In genomic region chr6:125102411-125102810, GRCh38 we compare ENCODE assay signal across 20 cellular contexts. TPM values are rescaled to one million over a fixed set of nuclear protein-coding genes. Genes with fewer than 3 reads are reported as not detected.
A peak's percentile ranks its signal among the peaks of the same experiment; 100 is the strongest.
DNase-seq lines count a peak whose midpoint lies in the region; ATAC-seq, FAIRE-seq and TF ChIP-seq lines count a peak whose summit lies in the region.
"Had no signal": no experiment of that assay in that cellular context is flagged by ENCODE, and none has a peak within 500 bp of the region (broad histone marks: within the 10 kb centered on the region; RNA-seq: fewer than 3 reads in every experiment).

No MANE protein-coding gene starts in this region.

- no peak overlapping the region for H2AK5ac ChIP-seq in neuronal stem cell (ENCODE audit: low read depth, low read length)

- H3K4me3 Mint-ChIP-seq in stimulated activated memory B cell treated with anti-CD40 and anti-IgM and Interleukin-4, amounts not matched to agents 10 μg/mL and 1 μg/mL and 100 μg/mL, for 72 hours, result no peak overlapping the region
- no peak overlapping the region for H3K4me3 Mint-ChIP-seq in activated naive CD4-positive, alpha-beta T cell treated with anti-CD3 and anti-CD28 coated beads, Interleukin-2, amount 10 ng/mL, durations not matched to agents 7 days and 5 days
- H3K4me3 Mint-ChIP-seq: activated CD4-positive, alpha-beta T cell treated with anti-CD3 and anti-CD28 coated beads, Interleukin-2, amount 10 ng/mL, durations not matched to agents 7 days and 5 days; activated naive CD4-positive, alpha-beta T cell treated with anti-CD3 and anti-CD28 coated beads, Interleukin-2, amount 50 U/mL, for 24 hours had no signal

- H3K36me3 ChIP-seq in PC-9 (ENCODE audit: low read depth), result no peaks in the 10 kb centered on the region
- no peaks in the 10 kb centered on the region for H3K36me3 ChIP-seq in esophagus muscularis mucosa
- H3K36me3 ChIP-seq in neuronal stem cell (replicated peaks in 1 of 2; ENCODE audit: control insufficient read depth in 2 of 2, insufficient read depth in 2 of 2, low read length in 2 of 2), result no peaks in the 10 kb centered on the region
- H3K36me3 ChIP-seq in Peyer's patch, result no peaks in the 10 kb centered on the region
- H3K36me3 ChIP-seq: HAP-1, tibial nerve had no signal

- no peak overlapping the region for H2AFZ ChIP-seq in PC-9
- peak overlapping the region; percentile 5 for H2AFZ ChIP-seq in neuronal stem cell (ENCODE audit: low read length)

- H3K27me3 Mint-ChIP-seq in stimulated activated memory B cell treated with anti-CD40 and anti-IgM and Interleukin-4, amounts not matched to agents 10 μg/mL and 1 μg/mL and 100 μg/mL, for 72 hours, result peaks cover 15% of the 10 kb centered on the region
- H3K27me3 Mint-ChIP-seq in activated naive CD4-positive, alpha-beta T cell treated with anti-CD3 and anti-CD28 coated beads, Interleukin-2, amount 10 ng/mL, durations not matched to agents 7 days and 5 days, result peaks cover 23% of the 10 kb centered on the region
- H3K27me3 Mint-ChIP-seq: activated naive CD4-positive, alpha-beta T cell treated with anti-CD3 and anti-CD28 coated beads, Interleukin-2, amount 50 U/mL, for 24 hours had no signal

- no peak overlapping the region for H3K27ac Mint-ChIP-seq in stimulated activated memory B cell treated with anti-CD40 and anti-IgM and Interleukin-4, amounts not matched to agents 10 μg/mL and 1 μg/mL and 100 μg/mL, for 72 hours
- H3K27ac Mint-ChIP-seq in activated naive CD4-positive, alpha-beta T cell treated with anti-CD3 and anti-CD28 coated beads, Interleukin-2, amount 10 ng/mL, durations not matched to agents 7 days and 5 days, result no peak overlapping the region
- H3K27ac Mint-ChIP-seq: activated CD4-positive, alpha-beta T cell treated with anti-CD3 and anti-CD28 coated beads, Interleukin-2, amount 10 ng/mL, durations not matched to agents 7 days and 5 days; activated naive CD4-positive, alpha-beta T cell treated with anti-CD3 and anti-CD28 coated beads, Interleukin-2, amount 50 U/mL, for 24 hours had no signal

- H3K79me1 ChIP-seq in neuronal stem cell (ENCODE audit: low read depth, low read length), result no peaks in the 10 kb centered on the region

- H3F3A ChIP-seq in PC-9 (ENCODE audit: insufficient read depth, low read depth), result peaks cover 11% of the 10 kb centered on the region; the same call in 1 of the 2 replicates

- H3K14ac ChIP-seq in neuronal stem cell (ENCODE audit: low read length), result no peak overlapping the region

- FAIRE-seq in A549 (lab: Jason Lieb, UNC), result no peak
- FAIRE-seq: A204.1, GM19239 had no signal

- H2BK15ac ChIP-seq in neuronal stem cell (ENCODE audit: low read length), result no peak overlapping the region

- TF ChIP-seq CTCF in A549 (IDR thresholded peaks at IDR 0.05) (no peak), PC-9 (conservative IDR thresholded peaks at IDR 0.05) (no peak), esophagus muscularis mucosa (IDR thresholded peaks at IDR 0.05) (no peak), Peyer's patch (IDR thresholded peaks at IDR 0.05) (no peak)

- H3K4me1 ChIP-seq in A549, result peaks cover 46% of the 10 kb centered on the region
- H3K4me1 ChIP-seq in PC-9 (replicated peaks; ENCODE audit: insufficient read depth), result peaks cover 24% of the 10 kb centered on the region
- peaks cover 11 to 55% (median 41%) of the 10 kb centered on the region in 4 donors for H3K4me1 ChIP-seq in esophagus muscularis mucosa
- peaks cover 15 to 17% of the 10 kb centered on the region in 2 donors for H3K4me1 ChIP-seq in neuronal stem cell (ENCODE audit: control insufficient read depth in 2 of 2, insufficient read depth in 1 of 2, low read depth in 1 of 2, low read length in 2 of 2)
- H3K4me1 ChIP-seq in Peyer's patch, result peaks cover 0 to 4% (median 0%) of the 10 kb centered on the region in 4 donors

- H3K27me3 ChIP-seq in PC-9 (ENCODE audit: insufficient read depth, low read depth), result no peaks in the 10 kb centered on the region
- H3K27me3 ChIP-seq in esophagus muscularis mucosa, result no peaks in the 10 kb centered on the region
- no peaks in the 10 kb centered on the region for H3K27me3 ChIP-seq in neuronal stem cell (ENCODE audit: control insufficient read depth in 3 of 3, insufficient read depth in 3 of 3, low read depth in 1 of 3, low read length in 3 of 3)
- no peaks in the 10 kb centered on the region for H3K27me3 ChIP-seq in Peyer's patch
- H3K27me3 ChIP-seq: tibial nerve had no signal

- no peak overlapping the region for H2BK120ac ChIP-seq in neuronal stem cell (ENCODE audit: low read depth, low read length)

- peaks cover 8% of the 10 kb centered on the region for H3K4me1 Mint-ChIP-seq in stimulated activated memory B cell treated with anti-CD40 and anti-IgM and Interleukin-4, amounts not matched to agents 10 μg/mL and 1 μg/mL and 100 μg/mL, for 72 hours
- peaks cover 4% of the 10 kb centered on the region for H3K4me1 Mint-ChIP-seq in activated naive CD4-positive, alpha-beta T cell treated with anti-CD3 and anti-CD28 coated beads, Interleukin-2, amount 10 ng/mL, durations not matched to agents 7 days and 5 days

- H2BK5ac ChIP-seq in neuronal stem cell (ENCODE audit: low read length), result no peak overlapping the region

- no peak for ATAC-seq in A549
- no peak for ATAC-seq in stimulated activated memory B cell treated with anti-CD40 and anti-IgM and Interleukin-4, amounts not matched to agents 10 μg/mL and 1 μg/mL and 100 μg/mL, for 72 hours

- no peak overlapping the region for H3K4ac ChIP-seq in neuronal stem cell (ENCODE audit: low read length)

- H3K36me3 Mint-ChIP-seq in stimulated activated memory B cell treated with anti-CD40 and anti-IgM and Interleukin-4, amounts not matched to agents 10 μg/mL and 1 μg/mL and 100 μg/mL, for 72 hours, result no peaks in the 10 kb centered on the region
- H3K36me3 Mint-ChIP-seq in activated naive CD4-positive, alpha-beta T cell treated with anti-CD3 and anti-CD28 coated beads, Interleukin-2, amount 10 ng/mL, durations not matched to agents 7 days and 5 days, result no peaks in the 10 kb centered on the region
- H3K36me3 Mint-ChIP-seq: activated naive CD4-positive, alpha-beta T cell treated with anti-CD3 and anti-CD28 coated beads, Interleukin-2, amount 50 U/mL, for 24 hours; CD4-positive, alpha-beta memory T cell had no signal

- H4K91ac ChIP-seq in neuronal stem cell (ENCODE audit: low read depth, low read length, poor library complexity), result no peak overlapping the region

- 54% methylated on average over 3 of the region's 3 CpGs for WGBS in A549 (ENCODE audit: missing lambda C conversion rate)
- 66% methylated on average over 3 of the region's 3 CpGs for WGBS in esophagus muscularis mucosa
- WGBS in neuronal stem cell (ENCODE audit: extremely low coverage in 2 of 2, insufficient read length in 2 of 2, insufficient replicate concordance in 1 of 2), 2 donors, result no CpG with 5 or more reads among the region's 3 CpGs

- H4K8ac ChIP-seq in neuronal stem cell (ENCODE audit: low read depth, low read length), result no peak overlapping the region

- H3K27ac ChIP-seq in A549, result peak overlapping the region; percentile 71 to 81
- H3K27ac ChIP-seq in PC-9, result peak overlapping the region; percentile 54
- H3K27ac ChIP-seq in esophagus muscularis mucosa (replicated peaks in 1 of 4), result peak overlapping the region; percentile 34 to 69 (median 60)
- H3K27ac ChIP-seq in neuronal stem cell (replicated peaks; ENCODE audit: low read length), result no peak overlapping the region
- peak overlapping the region in 1 of 4 donors; percentile 13 for H3K27ac ChIP-seq in Peyer's patch

- intact Hi-C loops in PC-9 (cut with micrococcal nuclease; ENCODE audit: unreplicated experiment) (loop anchor here (2.0 to 5.0 kb wide), 5 partner anchors 22 to 220 kb away; partner anchors contain the start of gene RNF217), esophagus muscularis mucosa (cut with DNase I) (no loop called here)

- no peaks in the 10 kb centered on the region for H3K9me3 Mint-ChIP-seq in stimulated activated memory B cell treated with anti-CD40 and anti-IgM and Interleukin-4, amounts not matched to agents 10 μg/mL and 1 μg/mL and 100 μg/mL, for 72 hours
- H3K9me3 Mint-ChIP-seq in activated naive CD4-positive, alpha-beta T cell treated with anti-CD3 and anti-CD28 coated beads, Interleukin-2, amount 10 ng/mL, durations not matched to agents 7 days and 5 days, result no peaks in the 10 kb centered on the region
- H3K9me3 Mint-ChIP-seq: activated naive CD4-positive, alpha-beta T cell treated with anti-CD3 and anti-CD28 coated beads, Interleukin-2, amount 50 U/mL, for 24 hours; CD4-positive, alpha-beta memory T cell had no signal

- H2BK12ac ChIP-seq in neuronal stem cell (ENCODE audit: low read length), result no peak overlapping the region

- CTCF ChIA-PET in A549 (lab: Yijun Ruan, JAX) (interaction anchor here (0.7 kb wide), 1 partner anchor 12 kb away, joined by 3 read pairs; no protein-coding TSS in a partner anchor), PC-9 (lab: Charles Lee) (no interaction called here)
- CTCF ChIA-PET in activated naive CD4-positive, alpha-beta T cell treated with anti-CD3 and anti-CD28 coated beads, Interleukin-2, amount 10 ng/mL, durations not matched to agents 7 days and 5 days (lab: Charles Lee), result no interaction called here

- TF ChIP-seq EP300 in A549 (IDR thresholded peaks at IDR 0.05) (no peak), esophagus muscularis mucosa (IDR thresholded peaks at IDR 0.05) (no peak)

- no peak for TF ChIP-seq POLR2A in A549 (IDR thresholded peaks at IDR 0.05; ENCODE audit: low read length)
- no peak for TF ChIP-seq POLR2A in esophagus muscularis mucosa (IDR thresholded peaks at IDR 0.05; ENCODE audit: low read depth)
- TF ChIP-seq POLR2A in Peyer's patch (IDR thresholded peaks at IDR 0.05), result no peak

- POLR2A ChIA-PET in A549 (lab: Yijun Ruan, JAX), result no interaction called here
- POLR2A ChIA-PET in PC-9 (lab: Charles Lee; ENCODE audit: unreplicated experiment), result interaction anchor here (0.6 kb wide), 2 partner anchors 89 to 100 kb away, joined by 3 read pairs; no protein-coding TSS in a partner anchor

- no peak overlapping the region for H3K18ac ChIP-seq in neuronal stem cell (ENCODE audit: low read length)

- H3K23ac ChIP-seq in neuronal stem cell (ENCODE audit: low read depth, low read length, poor library complexity), result no peak overlapping the region

- H3K4me3 ChIP-seq in A549 (no peak overlapping the region), PC-9 (no peak overlapping the region), esophagus muscularis mucosa (no peak overlapping the region), neuronal stem cell (ENCODE audit: low read length in 2 of 2) (no peak overlapping the region), Peyer's patch (no peak overlapping the region)
- H3K4me3 ChIP-seq: HAP-1, skin epidermis, tibial nerve had no signal

- TSS peak; percentile 58 for BruUV-seq in PC-9 (replicated peaks; lab: Mats Ljungman, UMichigan)

- H3K4me2 ChIP-seq in A549, result peak overlapping the region; percentile 60
- H3K4me2 ChIP-seq in PC-9, result peak overlapping the region; percentile 24; the same call in 1 of the 2 replicates
- no peak overlapping the region for H3K4me2 ChIP-seq in neuronal stem cell (ENCODE audit: insufficient read depth, low read length, poor library complexity, severe bottlenecking)

- TF ChIP-seq RAD21 in A549 (conservative IDR thresholded peaks at IDR 0.05 in 1 of 2, IDR thresholded peaks at IDR 0.05 in 1 of 2), result no peak

- H4K20me1 ChIP-seq in PC-9 (ENCODE audit: insufficient read depth), result no peaks in the 10 kb centered on the region

- no peak overlapping the region for H3K9ac ChIP-seq in neuronal stem cell (ENCODE audit: low read depth, low read length, poor library complexity)

- H3K9me2 ChIP-seq in PC-9 (ENCODE audit: insufficient read depth), result no peaks in the 10 kb centered on the region

- DNase-seq in A549 (ENCODE audit: low read depth in 1 of 2, low spot score in 1 of 2) (no peak), PC-9 (no peak), esophagus muscularis mucosa (ENCODE audit: extremely low spot score) (no peak), neuronal stem cell (ENCODE audit: low spot score) (no peak), Peyer's patch (no peak)
- no peak for DNase-seq in stimulated activated CD4-positive, alpha-beta T cell treated with anti-CD3 and anti-CD28 coated beads, Interleukin-4, amount 100 ng/mL, for 24 hours
- DNase-seq in activated naive CD4-positive, alpha-beta T cell treated with anti-CD3 and anti-CD28 coated beads, Interleukin-2, amount 10 ng/mL, durations not matched to agents 7 days and 5 days, result no peak
- DNase-seq: activated CD4-positive, alpha-beta T cell treated with anti-CD3 and anti-CD28 coated beads, Interleukin-2, amount 10 ng/mL, durations not matched to agents 7 days and 5 days; CD4-positive, alpha-beta memory T cell; hypothalamus; NCI-H1105; NCI-H2171; NCI-H748 treated with DMSO at 0.1 percent for 48 hours had no signal

- no peaks in the 10 kb centered on the region for H3K79me2 ChIP-seq in PC-9 (ENCODE audit: low read depth)

- H3K9me3 ChIP-seq in A549, result no peaks in the 10 kb centered on the region
- no peaks in the 10 kb centered on the region for H3K9me3 ChIP-seq in PC-9 (ENCODE audit: insufficient read depth, low read depth)
- H3K9me3 ChIP-seq in esophagus muscularis mucosa, result no peaks in the 10 kb centered on the region
- H3K9me3 ChIP-seq in neuronal stem cell (replicated peaks in 1 of 2; ENCODE audit: control insufficient read depth in 2 of 2, insufficient read depth in 1 of 2, low read depth in 1 of 2, low read length in 2 of 2), result no peaks in the 10 kb centered on the region
- H3K9me3 ChIP-seq in Peyer's patch, result no peaks in the 10 kb centered on the region
- H3K9me3 ChIP-seq: HAP-1, tibial nerve had no signal

RNA-seq across cellular contexts. Expression of gene TPD52L1, which starts 51.2 kb away (rescaled TPM):
- polyA plus RNA-seq in A549 (2011; rRNA removed) (119 and 144 TPM in 2 replicates), A549 (2017; fragmentation: RNase III; extraction: RNeasy Plus Mini Kit Qiagen cat#74134 plus additional on column Dnase treatment) (80.0 to 115 TPM (median 90.1 TPM) in 3 replicates)
- polyA plus RNA-seq in A549 (2012; cell fraction: cytosol; rRNA removed), result 104 and 114 TPM in 2 replicates
- 39.4 and 46.1 TPM in 2 replicates for polyA plus RNA-seq in A549 (2012; cell fraction: nucleus; rRNA removed)
- polyA minus RNA-seq in A549 (2011; rRNA and poly(A)+ RNA removed), result 28.6 and 30.4 TPM in 2 replicates
- total RNA-seq in PC-9 (2021) (184 and 203 TPM in 2 replicates), esophagus muscularis mucosa (10 to 100 TPM; 18.7 to 46.4 (median 31.1) TPM), Peyer's patch (10 to 100 TPM; 13.4 to 39.6 (median 21.2) TPM)
- 3.0 TPM for polyA plus RNA-seq in neuronal stem cell (2013, experiment 1 of 2)
- polyA plus RNA-seq in neuronal stem cell (2013, experiment 2 of 2), result 3.4 TPM
- total RNA-seq: activated CD4-positive, alpha-beta T cell treated with anti-CD3 and anti-CD28 coated beads, Interleukin-2, amount 10 ng/mL, durations not matched to agents 7 days and 5 days had no signal
